8 cellular contexts compared by ENCODE assay signal in genomic region chr2:85277416-85278158, GRCh38. TPM values are rescaled to one million over a fixed set of nuclear protein-coding genes. Genes with fewer than 3 reads are reported as not detected.
DNase-seq lines count a peak whose midpoint lies in the region; ATAC-seq and TF ChIP-seq lines count a peak whose summit lies in the region.
"Had no signal": no experiment of that assay in that cellular context is flagged by ENCODE, and none has a peak within 500 bp of the region (broad histone marks: within the 10 kb centered on the region; RNA-seq: fewer than 3 reads in every experiment).

No MANE protein-coding gene starts in this region.

- H3K4me3 ChIP-seq in epithelial cell of esophagus (ENCODE audit: low read length): no peak overlapping the region
- H3K4me3 ChIP-seq in upper lobe of right lung: no peak overlapping the region

- peak overlapping the region; percentile 95 for H3K27ac Mint-ChIP-seq in mesothelial cell of epicardium

- peak overlapping the region; percentile 20 for H3K27ac ChIP-seq in upper lobe of right lung

- H3K4me1 ChIP-seq in upper lobe of right lung: peaks cover 21% of the 10 kb centered on the region

- ATAC-seq in upper lobe of right lung: peak; percentile 52
- no peak for ATAC-seq in HG02610 (IDR thresholded peaks at IDR 0.05; ENCODE audit: unreplicated experiment)
- no peak for ATAC-seq in HG02763 (IDR thresholded peaks at IDR 0.05; ENCODE audit: unreplicated experiment)

- TF ChIP-seq CTCF in epithelial cell of esophagus (IDR thresholded peaks at IDR 0.05; ENCODE audit: insufficient read depth, low read depth, low read length, missing control alignments): no peak
- TF ChIP-seq CTCF in mesothelial cell of epicardium (IDR thresholded peaks at IDR 0.05; ENCODE audit: unreplicated experiment): no peak
- no peak for TF ChIP-seq CTCF in upper lobe of right lung (IDR thresholded peaks at IDR 0.05)

- peaks cover 53% of the 10 kb centered on the region for H3K4me1 Mint-ChIP-seq in mesothelial cell of epicardium

- DNase-seq in RPMI7951 (ENCODE audit: low read depth): peak; percentile 74
- peak; percentile 89 for DNase-seq in epithelial cell of esophagus (ENCODE audit: low read depth)
- DNase-seq in mesothelial cell of epicardium (ENCODE audit: low spot score in 2 of 2, unreplicated experiment in 2 of 2): peak; percentile 35 to 74
- no peak for DNase-seq in upper lobe of right lung
- DNase-seq in effector CD8-positive, alpha-beta T cell (lab: John Stamatoyannopoulos, UW): no peak
- DNase-seq: NCI-H2029 had no signal

- no peaks in the 10 kb centered on the region for H3K36me3 Mint-ChIP-seq in mesothelial cell of epicardium

- no peak overlapping the region for H3K4me3 Mint-ChIP-seq in mesothelial cell of epicardium

- H3K36me3 ChIP-seq in upper lobe of right lung: no peaks in the 10 kb centered on the region

- intact Hi-C loops in upper lobe of right lung (cut with DNase I): no loop called here

- no peaks in the 10 kb centered on the region for H3K9me3 Mint-ChIP-seq in mesothelial cell of epicardium

- H3K27me3 Mint-ChIP-seq in mesothelial cell of epicardium (ENCODE audit: low read depth): no peaks in the 10 kb centered on the region

- H3K9me3 ChIP-seq in upper lobe of right lung: no peaks in the 10 kb centered on the region

- H3K27me3 ChIP-seq in upper lobe of right lung: no peaks in the 10 kb centered on the region

RNA-seq across cellular contexts. Expression of gene TGOLN2, which starts 50.2 kb away (rescaled TPM):
- 101 and 112 TPM in 2 replicates for total RNA-seq in RPMI7951 (2014; rRNA removed; shearing (Covaris generic))
- total RNA-seq in mesothelial cell of epicardium (59.0 to 62.5 TPM (median 59.2 TPM) in 3 replicates), upper lobe of right lung (156 TPM)

Comparison
In these comparisons a context has a peak if more than half of its experiments do, and no peak if none do; other contexts are left out.
1. DNase-seq: peak in RPMI7951 (single experiment), epithelial cell of esophagus (single experiment) and mesothelial cell of epicardium (2 of 2); none in upper lobe of right lung (single experiment) and effector CD8-positive, alpha-beta T cell (single experiment).